In the genomic region with DNA sequence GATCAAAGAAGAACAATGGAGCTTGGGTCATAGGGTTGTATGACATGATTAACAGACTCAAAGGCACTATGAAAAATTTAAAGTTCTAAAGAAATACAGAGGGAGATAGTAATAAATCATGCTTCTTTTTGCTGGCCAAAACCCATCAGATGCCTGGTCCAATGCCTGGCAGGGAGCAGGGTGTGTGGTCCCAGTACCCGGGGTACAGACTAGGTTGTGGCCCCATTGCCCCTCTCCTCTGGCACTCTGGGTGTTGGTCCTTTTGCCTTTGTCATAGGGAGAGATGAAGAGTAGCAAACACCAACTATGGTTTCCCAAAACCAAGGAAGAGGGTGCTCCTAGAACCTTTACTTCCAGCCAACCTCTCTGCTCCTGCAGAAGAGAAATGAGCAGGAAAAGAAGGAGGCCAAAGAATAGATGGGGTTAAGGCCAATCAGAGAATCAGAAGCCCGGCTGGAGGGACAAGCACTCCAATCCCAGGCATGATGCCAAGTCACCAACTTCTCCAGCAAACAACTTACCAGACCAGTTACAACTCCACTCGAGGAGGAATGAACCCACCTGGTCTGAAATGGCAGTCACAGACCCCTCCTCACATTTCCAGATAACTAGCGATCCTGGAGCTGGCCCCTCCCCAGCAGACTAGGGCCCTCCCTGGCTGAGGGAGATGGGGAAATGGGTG, we compare ENCODE assay signal across 13 cellular contexts. TPM values are rescaled to one million over a fixed set of nuclear protein-coding genes. Genes with fewer than 3 reads are reported as not detected.
DNase-seq lines count a peak whose midpoint lies in the region; ATAC-seq and TF ChIP-seq lines count a peak whose summit lies in the region.
"Had no signal": no experiment of that assay in that cellular context is flagged by ENCODE, and none has a peak within 500 bp of the region (broad histone marks: within the 10 kb centered on the region; RNA-seq: fewer than 3 reads in every experiment).

No MANE protein-coding gene starts in this region.

- H3K36me3 ChIP-seq in smooth muscle cell (ENCODE audit: low read depth) (no peaks in the 10 kb centered on the region), OCI-LY7 (ENCODE audit: insufficient read depth, low read length) (no peaks in the 10 kb centered on the region)
- H3K36me3 ChIP-seq: brain microvascular endothelial cell had no signal

- no TSS peak for BruUV-seq in OCI-LY7 (replicated peaks; lab: Mats Ljungman, UMichigan)

- H3K4me1 ChIP-seq in smooth muscle cell (ENCODE audit: low read depth): peaks cover 37% of the 10 kb centered on the region
- H3K4me1 ChIP-seq in OCI-LY7 (ENCODE audit: insufficient read depth, low read length, poor library complexity, severe bottlenecking): no peaks in the 10 kb centered on the region

- H3F3A ChIP-seq in smooth muscle cell (ENCODE audit: low read depth): peaks cover 8% of the 10 kb centered on the region

- ATAC-seq in WTC11: no peak

- no peaks in the 10 kb centered on the region for H3K9me3 Mint-ChIP-seq in activated naive CD4-positive, alpha-beta T cell treated with anti-CD3 and anti-CD28 coated beads, Interleukin-2, amount 10 ng/mL, durations not matched to agents 7 days and 5 days
- no peaks in the 10 kb centered on the region for H3K9me3 Mint-ChIP-seq in WTC11
- H3K9me3 Mint-ChIP-seq: HFFc6 had no signal

- no peaks in the 10 kb centered on the region for H3K27me3 ChIP-seq in smooth muscle cell (ENCODE audit: low read depth)

- H3K9me3 ChIP-seq in smooth muscle cell (replicated peaks; ENCODE audit: low read depth) (no peaks in the 10 kb centered on the region), OCI-LY7 (ENCODE audit: low read length) (no peaks in the 10 kb centered on the region)

- 36% methylated on average over 4 of the region's 4 CpGs for WGBS in smooth muscle cell (ENCODE audit: low lambda C conversion rate)

- no peak for DNase-seq in activated naive CD4-positive, alpha-beta T cell treated with anti-CD3 and anti-CD28 coated beads, Interleukin-2, amount 10 ng/mL, durations not matched to agents 7 days and 5 days
- DNase-seq in activated naive CD4-positive, alpha-beta T cell treated with anti-CD3 and anti-CD28 coated beads, Interleukin-2, amount 50 U/mL, for 16 hours: no peak
- DNase-seq in WTC11 (ENCODE audit: low spot score) (no peak), left kidney (ENCODE audit: low read depth, low spot score) (peak; percentile 29), smooth muscle cell (lab: John Stamatoyannopoulos, UW; ENCODE audit: unreplicated experiment) (no peak), OCI-LY7 (ENCODE audit: low spot score) (no peak), cortex of kidney (lab: John Stamatoyannopoulos, UW) (no peak), iPS-NIHi11 (ENCODE audit: low spot score) (no peak)
- DNase-seq: activated CD4-positive, CD25-positive, alpha-beta regulatory T cell; activated T-cell treated with anti-CD3 and anti-CD28 coated beads for 4 hours; brain microvascular endothelial cell; HFFc6; NCI-H1694 had no signal

- H3K4me2 ChIP-seq in smooth muscle cell: peak overlapping the region; percentile 100
- no peak overlapping the region for H3K4me2 ChIP-seq in OCI-LY7 (ENCODE audit: low read length)

- CTCF ChIA-PET in activated naive CD4-positive, alpha-beta T cell treated with anti-CD3 and anti-CD28 coated beads, Interleukin-2, amount 10 ng/mL, durations not matched to agents 7 days and 5 days (lab: Charles Lee): interaction anchor here (0.7 to 0.9 kb wide), 2 partner anchors 9 to 12 kb away, joined by 3 to 4 read pairs; no protein-coding TSS in a partner anchor
- CTCF ChIA-PET in WTC11 (lab: Charles Lee): interaction anchor here (0.7 to 1.5 kb wide), 9 partner anchors 7 to 57 kb away, joined by 3 to 20 read pairs (median 5); no protein-coding TSS in a partner anchor
- CTCF ChIA-PET in OCI-LY7 (lab: Charles Lee; ENCODE audit: unreplicated experiment): no interaction called here

- H3K4me3 ChIP-seq in smooth muscle cell (peak overlapping the region; percentile 85), OCI-LY7 (ENCODE audit: low read depth, low read length, poor library complexity, severe bottlenecking) (no peak overlapping the region)

- no peaks in the 10 kb centered on the region for H4K20me1 ChIP-seq in smooth muscle cell (ENCODE audit: low read depth)
- H4K20me1 ChIP-seq in OCI-LY7 (ENCODE audit: insufficient read depth, low read length): no peaks in the 10 kb centered on the region

- TF ChIP-seq CTCF in WTC11 (IDR thresholded peaks at IDR 0.05): no peak
- TF ChIP-seq CTCF in smooth muscle cell (IDR thresholded peaks at IDR 0.05; ENCODE audit: borderline replicate concordance, insufficient read depth, poor library complexity, severe bottlenecking): no peak
- TF ChIP-seq CTCF in OCI-LY7 (conservative IDR thresholded peaks at IDR 0.05; ENCODE audit: low read length): no peak

- POLR2A ChIA-PET in WTC11 (lab: Charles Lee): interaction anchor here (0.6 to 2.5 kb wide), 6 partner anchors 8 to 235 kb away, joined by 3 to 16 read pairs (median 4); partner anchors contain the start of genes INTS14 and RNU5B-1
- POLR2A ChIA-PET in OCI-LY7 (lab: Charles Lee): interaction anchor here (0.9 kb wide), 1 partner anchor 194 kb away, joined by 4 read pairs; no protein-coding TSS in a partner anchor

- H3K36me3 Mint-ChIP-seq in activated naive CD4-positive, alpha-beta T cell treated with anti-CD3 and anti-CD28 coated beads, Interleukin-2, amount 10 ng/mL, durations not matched to agents 7 days and 5 days: no peaks in the 10 kb centered on the region
- H3K36me3 Mint-ChIP-seq in WTC11: peaks cover 20% of the 10 kb centered on the region

- peaks cover 98% of the 10 kb centered on the region for H3K27me3 Mint-ChIP-seq in activated naive CD4-positive, alpha-beta T cell treated with anti-CD3 and anti-CD28 coated beads, Interleukin-2, amount 10 ng/mL, durations not matched to agents 7 days and 5 days
- H3K27me3 Mint-ChIP-seq in WTC11 (ENCODE audit: low read depth): peaks cover 24% of the 10 kb centered on the region

- H3K9me2 ChIP-seq in OCI-LY7 (ENCODE audit: insufficient read depth, low read length): no peaks in the 10 kb centered on the region

- peaks cover 14% of the 10 kb centered on the region for H3K4me1 Mint-ChIP-seq in activated naive CD4-positive, alpha-beta T cell treated with anti-CD3 and anti-CD28 coated beads, Interleukin-2, amount 10 ng/mL, durations not matched to agents 7 days and 5 days
- H3K4me1 Mint-ChIP-seq in WTC11: peaks cover 43% of the 10 kb centered on the region

- H3K9ac ChIP-seq in smooth muscle cell (ENCODE audit: low read depth): no peak overlapping the region

- H3K4me3 Mint-ChIP-seq in activated naive CD4-positive, alpha-beta T cell treated with anti-CD3 and anti-CD28 coated beads, Interleukin-2, amount 10 ng/mL, durations not matched to agents 7 days and 5 days: peak overlapping the region; percentile 10
- peak overlapping the region; percentile 94 for H3K4me3 Mint-ChIP-seq in WTC11

- intact Hi-C loops in OCI-LY7 (cut with micrococcal nuclease; ENCODE audit: unreplicated experiment): no loop called here

- H2AFZ ChIP-seq in smooth muscle cell (ENCODE audit: low read depth) (no peak overlapping the region), OCI-LY7 (ENCODE audit: low read length) (no peak overlapping the region)

- no peak overlapping the region for H3K27ac ChIP-seq in smooth muscle cell (ENCODE audit: low read depth)
- H3K27ac ChIP-seq in OCI-LY7 (ENCODE audit: low read depth, low read length, poor library complexity, severe bottlenecking): no peak overlapping the region
- H3K27ac ChIP-seq: brain microvascular endothelial cell had no signal

- H3K79me2 ChIP-seq in smooth muscle cell (ENCODE audit: low read depth) (no peaks in the 10 kb centered on the region), OCI-LY7 (ENCODE audit: insufficient read depth, low read depth, low read length) (no peaks in the 10 kb centered on the region)

- no peak overlapping the region for H3K27ac Mint-ChIP-seq in activated naive CD4-positive, alpha-beta T cell treated with anti-CD3 and anti-CD28 coated beads, Interleukin-2, amount 10 ng/mL, durations not matched to agents 7 days and 5 days
- H3K27ac Mint-ChIP-seq in WTC11: no peak overlapping the region
- H3K27ac Mint-ChIP-seq: HFFc6 had no signal

TF ChIP-seq in WTC11, 78 proteins besides CTCF, POLR2A, EP300 and RAD21 (continues in another document):
- TF ChIP-seq CBFB (CRISPR knock-in tag; IDR thresholded peaks at IDR 0.05; ENCODE audit: low read depth): no peak
- TF ChIP-seq HMGXB4 (CRISPR knock-in tag; IDR thresholded peaks at IDR 0.05): no peak
- no peak for TF ChIP-seq NFE2L1 (CRISPR knock-in tag; IDR thresholded peaks at IDR 0.05)
- no peak for TF ChIP-seq ATF2 (CRISPR knock-in tag; IDR thresholded peaks at IDR 0.05; ENCODE audit: borderline replicate concordance, low read depth)

RNA-seq across cellular contexts. Expression of gene IGDCC3, which starts 1.8 kb away (rescaled TPM):
- total RNA-seq in WTC11 (2021): 49.2 to 53.5 TPM (median 53.5 TPM) in 3 replicates
- 2.6 and 3.2 TPM in 2 replicates for total RNA-seq in smooth muscle cell
- polyA plus RNA-seq in smooth muscle cell: 5.9 and 8.5 TPM in 2 replicates
- not detected in 2 replicates for total RNA-seq in OCI-LY7 (2014; rRNA removed; shearing (Covaris generic))
- not detected in 2 replicates for total RNA-seq in OCI-LY7 (2022)
- total RNA-seq: HFFc6 had no signal

RNA-seq across cellular contexts. Expression of gene IGDCC4, which starts 46.7 kb away (rescaled TPM):
- total RNA-seq in WTC11 (2021) (14.5 to 15.6 TPM (median 15.3 TPM) in 3 replicates), smooth muscle cell (20.0 and 20.5 TPM in 2 replicates), OCI-LY7 (2022) (0.19 and 0.20 TPM in 2 replicates)
- polyA plus RNA-seq in smooth muscle cell: 24.2 and 25.2 TPM in 2 replicates
- not detected in 2 replicates for total RNA-seq in OCI-LY7 (2014; rRNA removed; shearing (Covaris generic))

Comparison
In these comparisons a context has a peak if more than half of its experiments do, and no peak if none do; other contexts are left out.
1. RNA of gene IGDCC3, which starts 1.8 kb away (total RNA-seq): 49.2 to 53.5 TPM in WTC11; 2.6 to 3.2 TPM in smooth muscle cell and not detected in OCI-LY7; every median in the first group is over 10 times any median in the second.
2. RNA of gene IGDCC4, which starts 46.7 kb away (total RNA-seq): 20.0 to 20.5 TPM in smooth muscle cell and 14.5 to 15.6 TPM in WTC11; 0.19 to 0.20 TPM in OCI-LY7; every median in the first group is over 10 times any median in the second.